Comparison of ENCODE assay signal across 12 cellular contexts in genomic region chr17:9465216-9465921, GRCh38.
DNase-seq lines count a peak whose midpoint lies in the region; ATAC-seq, FAIRE-seq and TF ChIP-seq lines count a peak whose summit lies in the region.
"Had no signal": no experiment of that assay in that cellular context is flagged by ENCODE, and none has a peak within 500 bp of the region (broad histone marks: within the 10 kb centered on the region; RNA-seq: fewer than 3 reads in every experiment).

No MANE protein-coding gene starts in this region.

- no peak overlapping the region for H3K4ac ChIP-seq in mesendoderm (ENCODE audit: low read depth, low read length)

- no peak overlapping the region for H3K4me3 Mint-ChIP-seq in natural killer cell
- no peak overlapping the region for H3K4me3 Mint-ChIP-seq in natural killer cell treated with Interleukin-12 subunit alpha and Interleukin-12 subunit beta and Interleukin-15 and Interleukin-18, amount 100 ng/mL, for 72 hours
- no peak overlapping the region for H3K4me3 Mint-ChIP-seq in activated CD4-positive, alpha-beta T cell treated with anti-CD3 and anti-CD28 coated beads, Interleukin-2, amount 10 ng/mL, durations not matched to agents 7 days and 5 days
- H3K4me3 Mint-ChIP-seq: neural crest cell had no signal

- no peak overlapping the region for H4K8ac ChIP-seq in mesendoderm (ENCODE audit: low read depth, low read length)

- H3K27me3 ChIP-seq in keratinocyte (ENCODE audit: control insufficient read depth, extremely low read depth, insufficient read depth, low read length) (no peaks in the 10 kb centered on the region), mesendoderm (ENCODE audit: insufficient read depth, low read length, poor library complexity) (no peaks in the 10 kb centered on the region)

- intact Hi-C loops in natural killer cell (cut with micrococcal nuclease) = no loop called here

- peak; percentile 5 for FAIRE-seq in keratinocyte (lab: Jason Lieb, UNC)
- FAIRE-seq: kidney had no signal

- peak overlapping the region in 1 of 3 experiments; percentile 11 for H3K4me3 ChIP-seq in keratinocyte (ENCODE audit: control insufficient read depth in 2 of 3, extremely low read depth in 1 of 3, insufficient read depth in 2 of 3, low read depth in 1 of 3, low read length in 3 of 3)
- no peak overlapping the region for H3K4me3 ChIP-seq in mesendoderm (ENCODE audit: low read length)

- H3K27me3 Mint-ChIP-seq in natural killer cell (ENCODE audit: low read depth in 2 of 2) = no peaks in the 10 kb centered on the region
- H3K27me3 Mint-ChIP-seq in natural killer cell treated with Interleukin-12 subunit alpha and Interleukin-12 subunit beta and Interleukin-15 and Interleukin-18, amount 100 ng/mL, for 72 hours = no peaks in the 10 kb centered on the region
- no peaks in the 10 kb centered on the region for H3K27me3 Mint-ChIP-seq in activated CD4-positive, alpha-beta T cell treated with anti-CD3 and anti-CD28 coated beads, Interleukin-2, amount 10 ng/mL, durations not matched to agents 7 days and 5 days

- no peak for DNase-seq in natural killer cell
- DNase-seq in natural killer cell treated with Interleukin-12 subunit alpha and Interleukin-12 subunit beta and Interleukin-15 and Interleukin-18, amount 100 ng/mL, for 72 hours (ENCODE audit: low spot score) = no peak
- peak; percentile 6 for DNase-seq in cerebellum (ENCODE audit: low spot score)
- DNase-seq in keratinocyte (ENCODE audit: low read depth, low spot score) = no peak
- no peak for DNase-seq in activated CD4-positive, alpha-beta T cell treated with anti-CD3 and anti-CD28 coated beads, Interleukin-2, amount 10 ng/mL, durations not matched to agents 7 days and 5 days
- DNase-seq in mesendoderm = no peak
- DNase-seq: activated T-cell treated with anti-CD3 and anti-CD28 coated beads, Interleukin-2, amount 50 U/mL, for 48 hours; C1 segment of cervical spinal cord; kidney had no signal

- peak overlapping the region; percentile 8 for H3K27ac ChIP-seq in keratinocyte (ENCODE audit: control insufficient read depth, insufficient read depth, low read length)
- H3K27ac ChIP-seq in mesendoderm (ENCODE audit: low read depth, low read length) = no peak overlapping the region

- dilution Hi-C loops in keratinocyte (cut with MboI; ENCODE audit: extremely low pct_ligation_motif_present, low sequenced_read_pairs) = no loop called here

- H3K9me3 Mint-ChIP-seq in natural killer cell = no peaks in the 10 kb centered on the region
- H3K9me3 Mint-ChIP-seq in natural killer cell treated with Interleukin-12 subunit alpha and Interleukin-12 subunit beta and Interleukin-15 and Interleukin-18, amount 100 ng/mL, for 72 hours = no peaks in the 10 kb centered on the region
- H3K9me3 Mint-ChIP-seq in activated CD4-positive, alpha-beta T cell treated with anti-CD3 and anti-CD28 coated beads, Interleukin-2, amount 10 ng/mL, durations not matched to agents 7 days and 5 days = no peaks in the 10 kb centered on the region

- peak overlapping the region; percentile 5 for H3K9ac ChIP-seq in keratinocyte (ENCODE audit: control insufficient read depth, extremely low read depth, insufficient read depth, low read length)
- no peak overlapping the region for H3K9ac ChIP-seq in mesendoderm (ENCODE audit: low read length)

- peak overlapping the region; percentile 50 to 57 for H3K27ac Mint-ChIP-seq in natural killer cell
- no peak overlapping the region for H3K27ac Mint-ChIP-seq in natural killer cell treated with Interleukin-12 subunit alpha and Interleukin-12 subunit beta and Interleukin-15 and Interleukin-18, amount 100 ng/mL, for 72 hours
- H3K27ac Mint-ChIP-seq in activated CD4-positive, alpha-beta T cell treated with anti-CD3 and anti-CD28 coated beads, Interleukin-2, amount 10 ng/mL, durations not matched to agents 7 days and 5 days = no peak overlapping the region

- H3K18ac ChIP-seq in mesendoderm (ENCODE audit: low read length) = no peak overlapping the region

- H2BK120ac ChIP-seq in mesendoderm (ENCODE audit: low read depth, low read length) = no peak overlapping the region

- H3K4me2 ChIP-seq in keratinocyte (ENCODE audit: control insufficient read depth, extremely low read depth, insufficient read depth, low read depth, low read length) (peak overlapping the region; percentile 39), mesendoderm (ENCODE audit: low read length) (no peak overlapping the region)

- no peak overlapping the region for H2AK5ac ChIP-seq in mesendoderm (ENCODE audit: low read length)

- H2BK5ac ChIP-seq in mesendoderm (ENCODE audit: low read length) = no peak overlapping the region

- no peaks in the 10 kb centered on the region for H3K9me3 ChIP-seq in keratinocyte (ENCODE audit: control insufficient read depth, low read depth, low read length)

- H4K20me1 ChIP-seq in keratinocyte (ENCODE audit: control insufficient read depth, extremely low read depth, insufficient read depth, low read length) = no peaks in the 10 kb centered on the region

- no peaks in the 10 kb centered on the region for H3K79me1 ChIP-seq in mesendoderm (ENCODE audit: low read length)

- H3K36me3 Mint-ChIP-seq in natural killer cell = no peaks in the 10 kb centered on the region
- no peaks in the 10 kb centered on the region for H3K36me3 Mint-ChIP-seq in natural killer cell treated with Interleukin-12 subunit alpha and Interleukin-12 subunit beta and Interleukin-15 and Interleukin-18, amount 100 ng/mL, for 72 hours
- peaks cover 3% of the 10 kb centered on the region for H3K36me3 Mint-ChIP-seq in activated CD4-positive, alpha-beta T cell treated with anti-CD3 and anti-CD28 coated beads, Interleukin-2, amount 10 ng/mL, durations not matched to agents 7 days and 5 days (ENCODE audit: low read depth)

- CTCF ChIA-PET in activated CD4-positive, alpha-beta T cell treated with anti-CD3 and anti-CD28 coated beads, Interleukin-2, amount 10 ng/mL, durations not matched to agents 7 days and 5 days (lab: Charles Lee) = no interaction called here

- H2AFZ ChIP-seq in keratinocyte (ENCODE audit: control insufficient read depth, low read length) = peak overlapping the region; percentile 4

- H3K36me3 ChIP-seq in keratinocyte (ENCODE audit: control insufficient read depth in 2 of 2, extremely low read depth in 1 of 2, insufficient read depth in 2 of 2, low read length in 2 of 2) (no peaks in the 10 kb centered on the region), mesendoderm (ENCODE audit: control insufficient read depth, insufficient read depth, low read length) (no peaks in the 10 kb centered on the region)

- no peaks in the 10 kb centered on the region for H3K4me1 ChIP-seq in keratinocyte (ENCODE audit: control insufficient read depth, extremely low read depth, insufficient read depth, low read length)
- H3K4me1 ChIP-seq in mesendoderm (ENCODE audit: control insufficient read depth, low read depth, low read length) = no peaks in the 10 kb centered on the region

- no peak overlapping the region for H3K23ac ChIP-seq in mesendoderm (ENCODE audit: low read length)

- no peak overlapping the region for H4K5ac ChIP-seq in mesendoderm (ENCODE audit: low read length)

- H3K4me1 Mint-ChIP-seq in natural killer cell = peaks cover 43 to 48% of the 10 kb centered on the region in 2 donors
- peaks cover 32 to 35% of the 10 kb centered on the region in 2 donors for H3K4me1 Mint-ChIP-seq in natural killer cell treated with Interleukin-12 subunit alpha and Interleukin-12 subunit beta and Interleukin-15 and Interleukin-18, amount 100 ng/mL, for 72 hours (ENCODE audit: low read depth in 2 of 2)
- peaks cover 27% of the 10 kb centered on the region for H3K4me1 Mint-ChIP-seq in activated CD4-positive, alpha-beta T cell treated with anti-CD3 and anti-CD28 coated beads, Interleukin-2, amount 10 ng/mL, durations not matched to agents 7 days and 5 days

- ATAC-seq in natural killer cell (no peak), GM21737 (IDR thresholded peaks at IDR 0.05; ENCODE audit: unreplicated experiment) (no peak), GM18867 (IDR thresholded peaks at IDR 0.05; ENCODE audit: unreplicated experiment) (no peak)
- no peak for ATAC-seq in natural killer cell treated with Interleukin-12 subunit alpha and Interleukin-12 subunit beta and Interleukin-15 and Interleukin-18, amount 100 ng/mL, for 72 hours

- no peaks in the 10 kb centered on the region for H3K9me1 ChIP-seq in keratinocyte (ENCODE audit: control insufficient read depth, extremely low read depth, insufficient read depth, low read length)

- POLR2A ChIA-PET in activated CD4-positive, alpha-beta T cell treated with anti-CD3 and anti-CD28 coated beads, Interleukin-2, amount 10 ng/mL, durations not matched to agents 7 days and 5 days (lab: Charles Lee) = interaction anchor here (0.6 kb wide), 1 partner anchor 28 kb away, joined by 9 read pairs; no protein-coding TSS in a partner anchor

- H3K79me2 ChIP-seq in keratinocyte (ENCODE audit: control insufficient read depth, insufficient read depth, low read length) = no peaks in the 10 kb centered on the region
- H3K79me2 ChIP-seq in mesendoderm (ENCODE audit: control insufficient read depth, insufficient read depth, low read length) = no peaks in the 10 kb centered on the region

- no peak overlapping the region for H3K56ac ChIP-seq in mesendoderm (ENCODE audit: low read length)

- H2BK15ac ChIP-seq in mesendoderm (replicated peaks; ENCODE audit: low read depth) = no peak overlapping the region

- WGBS in mesendoderm (ENCODE audit: extremely low coverage, insufficient coverage, low lambda C conversion rate) = no CpG with 5 or more reads among the region's 16 CpGs

- TF ChIP-seq CTCF in natural killer cell (IDR thresholded peaks at IDR 0.05) = no peak
- TF ChIP-seq CTCF in keratinocyte (optimal IDR thresholded peaks at IDR 0.05 in 1 of 3, IDR thresholded peaks at IDR 0.05 in 1 of 3, conservative IDR thresholded peaks at IDR 0.05 in 1 of 3; ENCODE audit: extremely low read depth in 1 of 3, insufficient read depth in 2 of 3, low read length in 3 of 3) = no peak

Comparison
In these comparisons a context has a peak if more than half of its experiments do, and no peak if none do; other contexts are left out.
1. H3K27ac Mint-ChIP-seq: peak in natural killer cell (2 of 2); none in natural killer cell treated with Interleukin-12 subunit alpha and Interleukin-12 subunit beta and Interleukin-15 and Interleukin-18, amount 100 ng/mL, for 72 hours (0 of 2) and activated CD4-positive, alpha-beta T cell treated with anti-CD3 and anti-CD28 coated beads, Interleukin-2, amount 10 ng/mL, durations not matched to agents 7 days and 5 days (single experiment).